Comparison of ENCODE assay signal across 20 cellular contexts in genomic region chr11:114185436-114185835, GRCh38.
DNase-seq lines count a peak whose midpoint lies in the region; ATAC-seq lines count a peak whose summit lies in the region.
"Had no signal": no experiment of that assay in that cellular context is flagged by ENCODE, and none has a peak within 500 bp of the region (broad histone marks: within the 10 kb centered on the region; RNA-seq: fewer than 3 reads in every experiment).

No MANE protein-coding gene starts in this region.

- ATAC-seq in stimulated activated effector memory CD8-positive, alpha-beta T cell treated with anti-CD3 and anti-CD28 coated beads, Interleukin-12 subunit alpha, Interleukin-12 subunit beta, amount 100 ng/mL, for 72 hours = peak; percentile 68
- ATAC-seq in GM19455 (IDR thresholded peaks at IDR 0.05; ENCODE audit: unreplicated experiment) (no peak), GM19023 (IDR thresholded peaks at IDR 0.05; ENCODE audit: unreplicated experiment) (no peak)
- ATAC-seq: activated T-cell treated with anti-CD3 and anti-CD28 coated beads, Interleukin-2, amount 50 U/mL, for 4 hours; left colon; Right ventricle myocardium inferior had no signal

- no peak for DNase-seq in activated CD4-positive, alpha-beta T cell treated with anti-CD3 and anti-CD28 coated beads, Interleukin-2, amount 10 ng/mL, durations not matched to agents 7 days and 5 days
- DNase-seq in activated CD4-positive, alpha-beta T cell treated with anti-CD3 and anti-CD28 coated beads for 4 hours = no peak
- no peak for DNase-seq in T-helper 2 cell treated with Interferon-gamma antibody and Interleukin-4, amounts not matched to agents 5 μg/mL and 100 μg/mL, for 36 hours (ENCODE audit: low spot score)
- DNase-seq in immature natural killer cell (peak; percentile 79 to 82 (median 81)), dedifferentiated amniotic fluid mesenchymal stem cell (ENCODE audit: extremely low spot score) (no peak)
- no peak for DNase-seq in stimulated activated effector memory CD8-positive, alpha-beta T cell treated with anti-CD3 and anti-CD28 coated beads, Interleukin-12 subunit alpha, Interleukin-12 subunit beta, amount 100 ng/mL, for 72 hours (ENCODE audit: low spot score in 2 of 2)
- DNase-seq: 8988T; activated T-cell treated with anti-CD3 and anti-CD28 coated beads, Interleukin-2, amount 50 U/mL, for 4 hours; DMS 273 treated with DMSO at 0.1 percent for 48 hours; H7; left colon; midbrain; NCI-H1436; NCI-H2171; NCI-H69; retina; transverse colon had no signal

- CTCF ChIA-PET in activated CD4-positive, alpha-beta T cell treated with anti-CD3 and anti-CD28 coated beads, Interleukin-2, amount 10 ng/mL, durations not matched to agents 7 days and 5 days (lab: Charles Lee) = interaction anchor here (0.6 to 3.9 kb wide), 4 partner anchors 8 to 26 kb away, joined by 3 to 15 read pairs (median 11); no protein-coding TSS in a partner anchor

- H3K36me3 Mint-ChIP-seq in activated CD4-positive, alpha-beta T cell treated with anti-CD3 and anti-CD28 coated beads, Interleukin-2, amount 10 ng/mL, durations not matched to agents 7 days and 5 days (ENCODE audit: low read depth) = peaks cover 48% of the 10 kb centered on the region
- H3K36me3 Mint-ChIP-seq in T-helper 2 cell treated with Interferon-gamma antibody and Interleukin-4, amounts not matched to agents 5 μg/mL and 100 μg/mL, for 36 hours (ENCODE audit: low read depth) = peaks cover 42% of the 10 kb centered on the region
- peaks cover 4 to 17% (median 5%) of the 10 kb centered on the region in 3 donors for H3K36me3 Mint-ChIP-seq in immature natural killer cell
- H3K36me3 Mint-ChIP-seq in stimulated activated effector memory CD8-positive, alpha-beta T cell treated with anti-CD3 and anti-CD28 coated beads, Interleukin-12 subunit alpha, Interleukin-12 subunit beta, amount 100 ng/mL, for 72 hours = peaks cover 49% of the 10 kb centered on the region

- H3K27me3 Mint-ChIP-seq in activated CD4-positive, alpha-beta T cell treated with anti-CD3 and anti-CD28 coated beads, Interleukin-2, amount 10 ng/mL, durations not matched to agents 7 days and 5 days = no peaks in the 10 kb centered on the region
- no peaks in the 10 kb centered on the region for H3K27me3 Mint-ChIP-seq in T-helper 2 cell treated with Interferon-gamma antibody and Interleukin-4, amounts not matched to agents 5 μg/mL and 100 μg/mL, for 36 hours (ENCODE audit: low read depth)
- H3K27me3 Mint-ChIP-seq in immature natural killer cell (ENCODE audit: low read depth in 3 of 3) = peaks cover 3 to 30% (median 8%) of the 10 kb centered on the region in 3 donors

- H3K4me3 Mint-ChIP-seq in activated CD4-positive, alpha-beta T cell treated with anti-CD3 and anti-CD28 coated beads, Interleukin-2, amount 10 ng/mL, durations not matched to agents 7 days and 5 days = no peak overlapping the region
- peak overlapping the region; percentile 6 for H3K4me3 Mint-ChIP-seq in T-helper 2 cell treated with Interferon-gamma antibody and Interleukin-4, amounts not matched to agents 5 μg/mL and 100 μg/mL, for 36 hours
- H3K4me3 Mint-ChIP-seq in immature natural killer cell = peak overlapping the region; percentile 48 to 72 (median 61)
- H3K4me3 Mint-ChIP-seq in stimulated activated effector memory CD8-positive, alpha-beta T cell treated with anti-CD3 and anti-CD28 coated beads, Interleukin-12 subunit alpha, Interleukin-12 subunit beta, amount 100 ng/mL, for 72 hours = peak overlapping the region; percentile 10
- H3K4me3 Mint-ChIP-seq: activated T-cell treated with anti-CD3 and anti-CD28 coated beads, Interleukin-2, amount 50 U/mL, for 4 hours had no signal

- H3K4me1 Mint-ChIP-seq in activated CD4-positive, alpha-beta T cell treated with anti-CD3 and anti-CD28 coated beads, Interleukin-2, amount 10 ng/mL, durations not matched to agents 7 days and 5 days = peaks cover 82% of the 10 kb centered on the region
- H3K4me1 Mint-ChIP-seq in T-helper 2 cell treated with Interferon-gamma antibody and Interleukin-4, amounts not matched to agents 5 μg/mL and 100 μg/mL, for 36 hours (ENCODE audit: low read depth) = peaks cover 80% of the 10 kb centered on the region
- H3K4me1 Mint-ChIP-seq in immature natural killer cell = peaks cover 97 to 100% of the 10 kb centered on the region in 2 donors
- H3K4me1 Mint-ChIP-seq in stimulated activated effector memory CD8-positive, alpha-beta T cell treated with anti-CD3 and anti-CD28 coated beads, Interleukin-12 subunit alpha, Interleukin-12 subunit beta, amount 100 ng/mL, for 72 hours = peaks cover 84% of the 10 kb centered on the region

- POLR2A ChIA-PET in activated CD4-positive, alpha-beta T cell treated with anti-CD3 and anti-CD28 coated beads, Interleukin-2, amount 10 ng/mL, durations not matched to agents 7 days and 5 days (lab: Charles Lee) = no interaction called here

- H3K9me3 Mint-ChIP-seq in activated CD4-positive, alpha-beta T cell treated with anti-CD3 and anti-CD28 coated beads, Interleukin-2, amount 10 ng/mL, durations not matched to agents 7 days and 5 days = peaks cover 18% of the 10 kb centered on the region
- peaks cover 11% of the 10 kb centered on the region for H3K9me3 Mint-ChIP-seq in T-helper 2 cell treated with Interferon-gamma antibody and Interleukin-4, amounts not matched to agents 5 μg/mL and 100 μg/mL, for 36 hours
- H3K9me3 Mint-ChIP-seq in immature natural killer cell = no peaks in the 10 kb centered on the region
- no peaks in the 10 kb centered on the region for H3K9me3 Mint-ChIP-seq in stimulated activated effector memory CD8-positive, alpha-beta T cell treated with anti-CD3 and anti-CD28 coated beads, Interleukin-12 subunit alpha, Interleukin-12 subunit beta, amount 100 ng/mL, for 72 hours

- H3K27ac Mint-ChIP-seq in activated CD4-positive, alpha-beta T cell treated with anti-CD3 and anti-CD28 coated beads, Interleukin-2, amount 10 ng/mL, durations not matched to agents 7 days and 5 days = peak overlapping the region; percentile 11
- H3K27ac Mint-ChIP-seq in T-helper 2 cell treated with Interferon-gamma antibody and Interleukin-4, amounts not matched to agents 5 μg/mL and 100 μg/mL, for 36 hours = peak overlapping the region; percentile 32
- H3K27ac Mint-ChIP-seq in immature natural killer cell = peak overlapping the region; percentile 93 to 99 (median 96)
- peak overlapping the region; percentile 58 for H3K27ac Mint-ChIP-seq in stimulated activated effector memory CD8-positive, alpha-beta T cell treated with anti-CD3 and anti-CD28 coated beads, Interleukin-12 subunit alpha, Interleukin-12 subunit beta, amount 100 ng/mL, for 72 hours

Comparison
In these comparisons a context has a peak if more than half of its experiments do, and no peak if none do; other contexts are left out.
1. DNase-seq: peak in immature natural killer cell (3 of 3); none in activated CD4-positive, alpha-beta T cell treated with anti-CD3 and anti-CD28 coated beads, Interleukin-2, amount 10 ng/mL, durations not matched to agents 7 days and 5 days (single experiment), activated CD4-positive, alpha-beta T cell treated with anti-CD3 and anti-CD28 coated beads for 4 hours (0 of 2), T-helper 2 cell treated with Interferon-gamma antibody and Interleukin-4, amounts not matched to agents 5 μg/mL and 100 μg/mL, for 36 hours (single experiment), stimulated activated effector memory CD8-positive, alpha-beta T cell treated with anti-CD3 and anti-CD28 coated beads, Interleukin-12 subunit alpha, Interleukin-12 subunit beta, amount 100 ng/mL, for 72 hours (0 of 2) and dedifferentiated amniotic fluid mesenchymal stem cell (single experiment).
2. H3K27ac Mint-ChIP-seq: peak in every context shown above with its lines; median percentile 96 in immature natural killer cell; 58 in stimulated activated effector memory CD8-positive, alpha-beta T cell treated with anti-CD3 and anti-CD28 coated beads, Interleukin-12 subunit alpha, Interleukin-12 subunit beta, amount 100 ng/mL, for 72 hours; 32 in T-helper 2 cell treated with Interferon-gamma antibody and Interleukin-4, amounts not matched to agents 5 μg/mL and 100 μg/mL, for 36 hours; 11 in activated CD4-positive, alpha-beta T cell treated with anti-CD3 and anti-CD28 coated beads, Interleukin-2, amount 10 ng/mL, durations not matched to agents 7 days and 5 days.